In genomic region chr12:42238240-42239140, GRCh38 we compare ENCODE assay signal across 8 cellular contexts. TPM values are rescaled to one million over a fixed set of nuclear protein-coding genes. Genes with fewer than 3 reads are reported as not detected.
A peak's percentile ranks its signal among the peaks of the same experiment; 100 is the strongest.
DNase-seq lines count a peak whose midpoint lies in the region; ATAC-seq and TF ChIP-seq lines count a peak whose summit lies in the region.

YAF2 (minus strand) TSS chr12:42238248; CDS start chr12:42238180, 68 bp downstream.

- intact Hi-C loops in colonic mucosa (cut with DNase I) (loop anchor here (10.0 kb wide), 1 partner anchor 94 kb away; the partner anchor contains the start of gene GXYLT1), left colon (cut with DNase I, micrococcal nuclease) (loop anchor here in 1 of 2 donors (5.0 to 10.0 kb wide), 3 partner anchors 86 to 336 kb away; partner anchors contain the start of genes PPHLN1 and ZCRB1)

- ATAC-seq in GM18909 (IDR thresholded peaks at IDR 0.05; ENCODE audit: poor library complexity, unreplicated experiment) (peak; percentile 82), HG03159 (IDR thresholded peaks at IDR 0.05; ENCODE audit: unreplicated experiment) (peak; percentile 80), left colon (peak; percentile 93)

- peak within 1 kb of the TSS; percentile 69 for H3K4me3 ChIP-seq in colonic mucosa

- DNase-seq in AG09319 (ENCODE audit: extremely low read depth, low read depth): peak; percentile 69
- DNase-seq in NCI-H460 (ENCODE audit: extremely low read depth, low read depth): peak; percentile 79
- DNase-seq in activated CD4-positive, alpha-beta T cell treated with anti-CD3 and anti-CD28 coated beads for 48 hours: peak; percentile 91
- peak; percentile 90 for DNase-seq in colonic mucosa
- DNase-seq in left colon: peak; percentile 88 to 90
- DNase-seq in stimulated activated CD4-positive, alpha-beta T cell treated with anti-CD3 and anti-CD28 coated beads, Interleukin-1b, Interleukin-23, amount 100 ng/mL, for 4 hours (ENCODE audit: low read depth in 2 of 2): peak; percentile 81 to 83

- H3K9ac ChIP-seq in colonic mucosa (ENCODE audit: low read depth in 2 of 2, low read length in 2 of 2): peak within 1 kb of the TSS; percentile 86 to 87

- H3K36me3 ChIP-seq in colonic mucosa: no peaks in the 10 kb centered on the region

- no peaks in the 10 kb centered on the region for H3K4me1 ChIP-seq in colonic mucosa

- H3K27ac ChIP-seq in colonic mucosa: peak within 1 kb of the TSS; percentile 88

- H3K27me3 ChIP-seq in colonic mucosa: no peaks in the 10 kb centered on the region

- H3K9me3 ChIP-seq in colonic mucosa: no peaks in the 10 kb centered on the region

- TF ChIP-seq CTCF in AG09319 (IDR thresholded peaks at IDR 0.05; ENCODE audit: low read depth, low read length) (no peak), colonic mucosa (IDR thresholded peaks at IDR 0.05) (no peak)

RNA-seq across cellular contexts. Expression of gene YAF2, which starts in this region (rescaled TPM):
- 17.7 and 20.2 TPM in 2 replicates for total RNA-seq in NCI-H460 (2014; rRNA removed; shearing (Covaris generic))
- 17.6 and 19.4 TPM in 2 replicates for polyA plus RNA-seq in NCI-H460 (2014; cell fraction: nucleus; rRNA removed)
- 10 to 100 TPM; 18.4 to 24.4 TPM for total RNA-seq in colonic mucosa
- total RNA-seq in left colon: 10 to 100 TPM; 22.0 to 25.5 TPM

Comparison
In these comparisons a context has a peak if more than half of its experiments do, and no peak if none do; other contexts are left out.
1. Peak in every context shown above with its lines: DNase-seq, ATAC-seq, H3K4me3 ChIP-seq and H3K27ac ChIP-seq.